30 cellular contexts compared by ENCODE assay signal in the genomic region with DNA sequence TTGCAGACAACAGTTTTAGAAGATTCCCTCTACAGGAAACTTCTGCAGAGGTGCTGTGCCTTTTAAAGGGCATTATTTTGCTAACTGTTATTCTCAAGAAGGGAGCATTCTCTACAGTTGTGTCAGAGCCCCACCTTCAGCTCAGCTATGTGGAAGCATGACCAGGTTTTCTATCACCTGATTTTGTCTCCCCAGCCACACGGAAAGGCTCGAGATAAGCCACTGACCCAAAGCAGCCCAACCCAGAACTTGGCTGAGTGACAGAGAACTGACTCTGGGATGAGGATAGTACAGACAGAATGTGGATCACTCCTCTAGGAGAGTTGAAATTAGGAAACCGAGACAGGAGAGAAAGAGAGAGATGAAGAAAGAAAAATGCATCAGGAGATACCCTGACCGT. TPM values are rescaled to one million over a fixed set of nuclear protein-coding genes. Genes with fewer than 3 reads are reported as not detected.
DNase-seq lines count a peak whose midpoint lies in the region; ATAC-seq, FAIRE-seq and TF ChIP-seq lines count a peak whose summit lies in the region.
"Had no signal": no experiment of that assay in that cellular context is flagged by ENCODE, and none has a peak within 500 bp of the region (broad histone marks: within the 10 kb centered on the region; RNA-seq: fewer than 3 reads in every experiment).

No MANE protein-coding gene starts in this region.

- CTCF ChIA-PET in MCF 10A (lab: Yijun Ruan, JAX) = no interaction called here

- H4K91ac ChIP-seq in trophoblast cell (ENCODE audit: low read depth, low read length) = no peak overlapping the region

- no peaks in the 10 kb centered on the region for H3K79me2 ChIP-seq in ACC112 (ENCODE audit: control insufficient read depth, insufficient read depth, low read length, unreplicated experiment)
- H3K79me2 ChIP-seq in astrocyte (ENCODE audit: insufficient read depth, low read length) = no peaks in the 10 kb centered on the region
- H3K79me2 ChIP-seq in trophoblast cell (ENCODE audit: control insufficient read depth, insufficient read depth, low read length, poor library complexity) = no peaks in the 10 kb centered on the region

- DNase-seq in astrocyte (ENCODE audit: low read depth) (no peak), left ventricle myocardium superior (no peak), trophoblast cell (peak; percentile 16 to 34), T-helper 2 cell (no peak), SW 1271 (lab: John Stamatoyannopoulos, UW) (no peak), MCF 10A (ENCODE audit: unreplicated experiment) (no peak), hippocampal formation (lab: John Stamatoyannopoulos, UW) (no peak)
- DNase-seq: activated CD4-positive, alpha-beta T cell treated with anti-CD3 and anti-CD28 coated beads, Interleukin-2, amount 10 ng/mL, durations not matched to agents 24 days and 14 days; activated CD8-positive, alpha-beta memory T cell treated with anti-CD3 and anti-CD28 coated beads, Interleukin-2, amount 10 ng/mL, durations not matched to agents 7 days and 5 days; cerebellar nuclear complex; effector CD4-positive, alpha-beta T cell; Karpas-422; NCI-H2029; NCI-H510A treated with DMSO at 0.1 percent for 48 hours; Peyer's patch; stimulated activated CD4-positive, alpha-beta T cell treated with anti-CD3 and anti-CD28 coated beads, Interleukin-2, amount 100 ng/mL, for 24 hours; stimulated activated naive CD4-positive, alpha-beta T cell had no signal

- no peak overlapping the region for H4K12ac ChIP-seq in trophoblast cell (ENCODE audit: low read depth, low read length)

- BruUV-seq in MCF 10A (replicated peaks; lab: Mats Ljungman, UMichigan) = no TSS peak

- no peak for FAIRE-seq in astrocyte (lab: Jason Lieb, UNC)
- FAIRE-seq: A204.1, GM18507 had no signal

- H4K20me1 ChIP-seq in astrocyte (ENCODE audit: insufficient read depth, low read length) = no peaks in the 10 kb centered on the region
- H4K20me1 ChIP-seq: BLaER1 had no signal

- no peak overlapping the region for H3K27ac Mint-ChIP-seq in astrocyte (ENCODE audit: unreplicated experiment)
- no peak overlapping the region for H3K27ac Mint-ChIP-seq in MCF 10A (ENCODE audit: low read depth, unreplicated experiment)
- H3K27ac Mint-ChIP-seq: activated CD4-positive, alpha-beta T cell treated with anti-CD3 and anti-CD28 coated beads, Interleukin-2, amount 10 ng/mL, durations not matched to agents 24 days and 14 days; activated CD8-positive, alpha-beta memory T cell treated with anti-CD3 and anti-CD28 coated beads, Interleukin-2, amount 10 ng/mL, durations not matched to agents 7 days and 5 days; activated naive CD4-positive, alpha-beta T cell treated with anti-CD3 and anti-CD28 coated beads, Interleukin-2, amount 50 U/mL, for 72 hours; neural progenitor cell had no signal

- H3K9me3 ChIP-seq in astrocyte (ENCODE audit: insufficient read depth, low read depth, low read length) = no peaks in the 10 kb centered on the region
- H3K9me3 ChIP-seq in trophoblast cell (ENCODE audit: insufficient read depth, low read depth, low read length) = no peaks in the 10 kb centered on the region
- H3K9me3 ChIP-seq: Peyer's patch, thoracic aorta had no signal

- H2BK5ac ChIP-seq in trophoblast cell (ENCODE audit: low read depth, low read length, poor library complexity) = no peak overlapping the region

- H3K14ac ChIP-seq in trophoblast cell (ENCODE audit: low read length) = no peak overlapping the region

- H2AK5ac ChIP-seq in trophoblast cell (ENCODE audit: low read length) = no peak overlapping the region

- WGBS in trophoblast cell (ENCODE audit: extremely low coverage, insufficient coverage, insufficient read length) = no CpG with 5 or more reads among the region's 4 CpGs

- no peak overlapping the region for H4K8ac ChIP-seq in trophoblast cell (ENCODE audit: low read depth, low read length)

- H3K36me3 Mint-ChIP-seq in astrocyte (ENCODE audit: low read depth, unreplicated experiment) (no peaks in the 10 kb centered on the region), MCF 10A (ENCODE audit: insufficient read depth, unreplicated experiment) (no peaks in the 10 kb centered on the region)
- H3K36me3 Mint-ChIP-seq: activated CD8-positive, alpha-beta memory T cell treated with anti-CD3 and anti-CD28 coated beads, Interleukin-2, amount 10 ng/mL, durations not matched to agents 7 days and 5 days; activated naive CD4-positive, alpha-beta T cell treated with anti-CD3 and anti-CD28 coated beads, Interleukin-2, amount 50 U/mL, for 72 hours; neural progenitor cell had no signal

- no peak overlapping the region for H3K9ac ChIP-seq in astrocyte (ENCODE audit: low read length)
- H3K9ac ChIP-seq in trophoblast cell (ENCODE audit: low read length) = no peak overlapping the region
- H3K9ac ChIP-seq: BLaER1, neural progenitor cell had no signal

- ATAC-seq in left ventricle myocardium superior = peak; percentile 47
- ATAC-seq: activated CD8-positive, alpha-beta memory T cell treated with anti-CD3 and anti-CD28 coated beads, Interleukin-2, amount 10 ng/mL, durations not matched to agents 7 days and 5 days; activated naive CD4-positive, alpha-beta T cell treated with anti-CD3 and anti-CD28 coated beads, Interleukin-2, amount 50 U/mL, for 72 hours; esophagus mucosa had no signal

- no peak overlapping the region for H3K4ac ChIP-seq in trophoblast cell (ENCODE audit: low read depth, low read length)

- H3K36me3 ChIP-seq in ACC112 (ENCODE audit: insufficient read depth, low read length) (no peaks in the 10 kb centered on the region), astrocyte (ENCODE audit: insufficient read depth, low read length) (no peaks in the 10 kb centered on the region), trophoblast cell (ENCODE audit: control insufficient read depth in 1 of 2, insufficient read depth in 2 of 2, low read length in 2 of 2) (no peaks in the 10 kb centered on the region)
- H3K36me3 ChIP-seq: BLaER1, neural progenitor cell, Peyer's patch, thoracic aorta had no signal

- H3K9me3 Mint-ChIP-seq in astrocyte (ENCODE audit: unreplicated experiment) (no peaks in the 10 kb centered on the region), MCF 10A (ENCODE audit: unreplicated experiment) (no peaks in the 10 kb centered on the region)

- TF ChIP-seq CTCF in astrocyte (IDR thresholded peaks at IDR 0.05; ENCODE audit: insufficient read depth, low read depth, low read length) = no peak
- TF ChIP-seq CTCF in MCF 10A (IDR thresholded peaks at IDR 0.05; ENCODE audit: unreplicated experiment) = no peak

- no peaks in the 10 kb centered on the region for H3K27me3 ChIP-seq in ACC112 (ENCODE audit: insufficient read depth, low read length)
- H3K27me3 ChIP-seq in astrocyte (ENCODE audit: insufficient read depth, low read length) = no peaks in the 10 kb centered on the region
- no peaks in the 10 kb centered on the region for H3K27me3 ChIP-seq in trophoblast cell (ENCODE audit: insufficient read depth, low read length)
- H3K27me3 ChIP-seq: BLaER1, neural progenitor cell, Peyer's patch had no signal

- H3K79me1 ChIP-seq in trophoblast cell (ENCODE audit: low read length) = no peaks in the 10 kb centered on the region

- no peak overlapping the region for H3K18ac ChIP-seq in trophoblast cell (ENCODE audit: low read length)

- intact Hi-C loops in left ventricle myocardium superior (cut with micrococcal nuclease) (no loop called here), MCF 10A (cut with micrococcal nuclease) (no loop called here)

- H3K4me3 Mint-ChIP-seq in astrocyte (ENCODE audit: unreplicated experiment) = peak overlapping the region; percentile 16
- no peak overlapping the region for H3K4me3 Mint-ChIP-seq in MCF 10A (ENCODE audit: unreplicated experiment)
- H3K4me3 Mint-ChIP-seq: activated CD4-positive, alpha-beta T cell treated with anti-CD3 and anti-CD28 coated beads, Interleukin-2, amount 10 ng/mL, durations not matched to agents 24 days and 14 days; activated CD8-positive, alpha-beta memory T cell treated with anti-CD3 and anti-CD28 coated beads, Interleukin-2, amount 10 ng/mL, durations not matched to agents 7 days and 5 days; neural progenitor cell had no signal

- H3K4me1 Mint-ChIP-seq in astrocyte (ENCODE audit: low read depth, unreplicated experiment) (peaks cover 15% of the 10 kb centered on the region), MCF 10A (ENCODE audit: insufficient read depth, unreplicated experiment) (peaks cover 6% of the 10 kb centered on the region)
- H3K4me1 Mint-ChIP-seq: activated CD4-positive, alpha-beta T cell treated with anti-CD3 and anti-CD28 coated beads, Interleukin-2, amount 10 ng/mL, durations not matched to agents 24 days and 14 days; activated CD8-positive, alpha-beta memory T cell treated with anti-CD3 and anti-CD28 coated beads, Interleukin-2, amount 10 ng/mL, durations not matched to agents 7 days and 5 days; neural progenitor cell had no signal

- no peak overlapping the region; the same call in 1 of the 2 replicates for H3K4me3 ChIP-seq in ACC112 (ENCODE audit: low read depth, low read length)
- H3K4me3 ChIP-seq in astrocyte (ENCODE audit: insufficient read depth, low read depth, low read length) = no peak overlapping the region
- no peak overlapping the region for H3K4me3 ChIP-seq in trophoblast cell (ENCODE audit: low read depth, low read length)
- H3K4me3 ChIP-seq: BLaER1, neural progenitor cell, Peyer's patch, skin epidermis, thoracic aorta had no signal

- H3K4me2 ChIP-seq in astrocyte (ENCODE audit: low read length) (no peak overlapping the region), trophoblast cell (ENCODE audit: low read length) (no peak overlapping the region)
- H3K4me2 ChIP-seq: BLaER1, neural progenitor cell had no signal

- H3K4me1 ChIP-seq in ACC112 (ENCODE audit: control insufficient read depth, insufficient read depth, low read length, unreplicated experiment) (peaks cover 40% of the 10 kb centered on the region), astrocyte (ENCODE audit: insufficient read depth, low read length) (peaks cover 4% of the 10 kb centered on the region), trophoblast cell (ENCODE audit: control insufficient read depth in 1 of 2, insufficient read depth in 2 of 2, low read length in 2 of 2) (no peaks in the 10 kb centered on the region)
- H3K4me1 ChIP-seq: BLaER1, neural progenitor cell had no signal

- no peaks in the 10 kb centered on the region for H3K27me3 Mint-ChIP-seq in astrocyte (ENCODE audit: low read depth, unreplicated experiment)
- peaks cover 22% of the 10 kb centered on the region for H3K27me3 Mint-ChIP-seq in MCF 10A (ENCODE audit: insufficient read depth, unreplicated experiment)

- H3K27ac ChIP-seq in ACC112 (ENCODE audit: low read depth, low read length) = peak overlapping the region; percentile 58
- H3K27ac ChIP-seq in astrocyte (ENCODE audit: low read depth, low read length) = no peak overlapping the region
- H3K27ac ChIP-seq in trophoblast cell (ENCODE audit: low read depth, low read length) = no peak overlapping the region
- H3K27ac ChIP-seq: BLaER1, neural progenitor cell, Peyer's patch, skin epidermis, VCaP had no signal

- H2AFZ ChIP-seq in ACC112 (ENCODE audit: low read length, unreplicated experiment) = peak overlapping the region; percentile 3
- no peak overlapping the region for H2AFZ ChIP-seq in astrocyte (ENCODE audit: low read depth, low read length)
- no peak overlapping the region for H2AFZ ChIP-seq in trophoblast cell (ENCODE audit: insufficient read depth, low read length, poor library complexity)

- H2BK12ac ChIP-seq in trophoblast cell (ENCODE audit: low read length) = no peak overlapping the region

- POLR2A ChIA-PET in MCF 10A (lab: Yijun Ruan, JAX) = interaction anchor here (1.2 to 1.5 kb wide), 2 partner anchors 9 to 85 kb away, joined by 3 read pairs; no protein-coding TSS in a partner anchor

- no peak overlapping the region for H3K23ac ChIP-seq in trophoblast cell (ENCODE audit: low read length)

- no peak overlapping the region for H2BK120ac ChIP-seq in trophoblast cell (ENCODE audit: insufficient read depth, low read length, poor library complexity)

RNA-seq across cellular contexts. Expression of gene COL4A4, which starts 10.7 kb away (rescaled TPM):
- 0.36 and 0.62 TPM in 2 replicates for total RNA-seq in astrocyte
- 9.8 TPM for total RNA-seq in left ventricle myocardium superior
- 0.05 and 0.06 TPM in 2 replicates for polyA plus RNA-seq in trophoblast cell (2013)
- 0.25 and 0.30 TPM in 2 replicates for total RNA-seq in MCF 10A (2022)
- total RNA-seq: activated CD4-positive, alpha-beta T cell treated with anti-CD3 and anti-CD28 coated beads, Interleukin-2, amount 10 ng/mL, durations not matched to agents 24 days and 14 days; activated CD8-positive, alpha-beta memory T cell treated with anti-CD3 and anti-CD28 coated beads, Interleukin-2, amount 10 ng/mL, durations not matched to agents 7 days and 5 days; activated naive CD4-positive, alpha-beta T cell treated with anti-CD3 and anti-CD28 coated beads, Interleukin-2, amount 50 U/mL, for 72 hours had no signal

RNA-seq across cellular contexts. Expression of gene COL4A3, which starts 11.1 kb away (rescaled TPM):
- total RNA-seq in astrocyte (0.02 TPM in 1 of 2 replicates, not detected in the other), left ventricle myocardium superior (4.5 TPM), MCF 10A (2022) (0.12 and 0.49 TPM in 2 replicates)
- 0.01 and 0.03 TPM in 2 replicates for polyA plus RNA-seq in trophoblast cell (2013)
- total RNA-seq: activated CD4-positive, alpha-beta T cell treated with anti-CD3 and anti-CD28 coated beads, Interleukin-2, amount 10 ng/mL, durations not matched to agents 24 days and 14 days; activated CD8-positive, alpha-beta memory T cell treated with anti-CD3 and anti-CD28 coated beads, Interleukin-2, amount 10 ng/mL, durations not matched to agents 7 days and 5 days; activated naive CD4-positive, alpha-beta T cell treated with anti-CD3 and anti-CD28 coated beads, Interleukin-2, amount 50 U/mL, for 72 hours; glomerular endothelial cell; H4; T-helper 2 cell treated with Interferon-gamma antibody and Interleukin-4, amounts not matched to agents 100 ng/mL and 5 ng/mL, for 36 hours had no signal

Comparison
In these comparisons a context has a peak if more than half of its experiments do, and no peak if none do; other contexts are left out.
1. DNase-seq: peak in trophoblast cell (2 of 2); none in astrocyte (single experiment), left ventricle myocardium superior (single experiment), T-helper 2 cell (0 of 5), SW 1271 (0 of 2), MCF 10A (single experiment) and hippocampal formation (0 of 2).